In genomic region chr16:69520800-69521602, GRCh38 we compare ENCODE assay signal across 9 cellular contexts. TPM values are rescaled to one million over a fixed set of nuclear protein-coding genes. Genes with fewer than 3 reads are reported as not detected.
DNase-seq lines count a peak whose midpoint lies in the region; ATAC-seq lines count a peak whose summit lies in the region.
"Had no signal": no experiment of that assay in that cellular context is flagged by ENCODE, and none has a peak within 500 bp of the region (broad histone marks: within the 10 kb centered on the region; RNA-seq: fewer than 3 reads in every experiment).

No MANE protein-coding gene starts in this region.

- H3K27me3 Mint-ChIP-seq in activated CD4-positive, alpha-beta T cell treated with anti-CD3 and anti-CD28 coated beads, Interleukin-2, amount 10 ng/mL, durations not matched to agents 7 days and 5 days: no peaks in the 10 kb centered on the region
- H3K27me3 Mint-ChIP-seq in activated naive CD8-positive, alpha-beta T cell: no peaks in the 10 kb centered on the region

- H3K27ac Mint-ChIP-seq in activated CD4-positive, alpha-beta T cell treated with anti-CD3 and anti-CD28 coated beads, Interleukin-2, amount 10 ng/mL, durations not matched to agents 7 days and 5 days: peak overlapping the region; percentile 50
- peak overlapping the region; percentile 85 for H3K27ac Mint-ChIP-seq in activated naive CD8-positive, alpha-beta T cell

- no peak overlapping the region for H3K4me3 Mint-ChIP-seq in activated CD4-positive, alpha-beta T cell treated with anti-CD3 and anti-CD28 coated beads, Interleukin-2, amount 10 ng/mL, durations not matched to agents 7 days and 5 days
- H3K4me3 Mint-ChIP-seq in activated naive CD8-positive, alpha-beta T cell: peak overlapping the region; percentile 38
- H3K4me3 Mint-ChIP-seq: brain had no signal

- POLR2A ChIA-PET in activated CD4-positive, alpha-beta T cell treated with anti-CD3 and anti-CD28 coated beads, Interleukin-2, amount 10 ng/mL, durations not matched to agents 7 days and 5 days (lab: Charles Lee): interaction anchor here (0.5 to 0.6 kb wide), 3 partner anchors 18 to 309 kb away, joined by 3 to 8 read pairs (median 5); no protein-coding TSS in a partner anchor

- CTCF ChIA-PET in activated CD4-positive, alpha-beta T cell treated with anti-CD3 and anti-CD28 coated beads, Interleukin-2, amount 10 ng/mL, durations not matched to agents 7 days and 5 days (lab: Charles Lee): interaction anchor here (0.6 to 1.4 kb wide), 6 partner anchors 9 to 125 kb away, joined by 3 to 4 read pairs (median 4); no protein-coding TSS in a partner anchor

- peak; percentile 26 for DNase-seq in activated CD4-positive, alpha-beta T cell treated with anti-CD3 and anti-CD28 coated beads, Interleukin-2, amount 10 ng/mL, durations not matched to agents 7 days and 5 days
- DNase-seq in activated CD4-positive, alpha-beta T cell treated with anti-CD3 and anti-CD28 coated beads for 4 hours: no peak
- peak; percentile 22 to 27 for DNase-seq in stimulated activated CD8-positive, alpha-beta memory T cell treated with anti-CD3 and anti-CD28 coated beads, Interleukin-2, amount 100 ng/mL, for 48 hours (ENCODE audit: low read depth in 2 of 2)
- DNase-seq in DMS 273 (lab: John Stamatoyannopoulos, UW; ENCODE audit: unreplicated experiment) (no peak), AML-193 (lab: John Stamatoyannopoulos, UW) (no peak), globus pallidus (ENCODE audit: low spot score) (no peak)

- peak; percentile 73 for ATAC-seq in HG03135 (IDR thresholded peaks at IDR 0.05; ENCODE audit: unreplicated experiment)

- peaks cover 19% of the 10 kb centered on the region for H3K4me1 Mint-ChIP-seq in activated CD4-positive, alpha-beta T cell treated with anti-CD3 and anti-CD28 coated beads, Interleukin-2, amount 10 ng/mL, durations not matched to agents 7 days and 5 days
- H3K4me1 Mint-ChIP-seq in activated naive CD8-positive, alpha-beta T cell (ENCODE audit: low read depth): peaks cover 16% of the 10 kb centered on the region

- H3K9me3 Mint-ChIP-seq in activated CD4-positive, alpha-beta T cell treated with anti-CD3 and anti-CD28 coated beads, Interleukin-2, amount 10 ng/mL, durations not matched to agents 7 days and 5 days: peaks cover 3% of the 10 kb centered on the region
- H3K9me3 Mint-ChIP-seq in activated naive CD8-positive, alpha-beta T cell (ENCODE audit: low read depth): no peaks in the 10 kb centered on the region

- no peaks in the 10 kb centered on the region for H3K36me3 Mint-ChIP-seq in activated CD4-positive, alpha-beta T cell treated with anti-CD3 and anti-CD28 coated beads, Interleukin-2, amount 10 ng/mL, durations not matched to agents 7 days and 5 days (ENCODE audit: low read depth)
- no peaks in the 10 kb centered on the region for H3K36me3 Mint-ChIP-seq in activated naive CD8-positive, alpha-beta T cell
- H3K36me3 Mint-ChIP-seq: brain had no signal

RNA-seq across cellular contexts. Expression of gene NFAT5, which starts 44.8 kb away (rescaled TPM):
- total RNA-seq in activated CD4-positive, alpha-beta T cell treated with anti-CD3 and anti-CD28 coated beads, Interleukin-2, amount 10 ng/mL, durations not matched to agents 7 days and 5 days: 10 to 100 TPM; 18.5 to 19.5 TPM

Comparison
In these comparisons a context has a peak if more than half of its experiments do, and no peak if none do; other contexts are left out.
1. DNase-seq: peak in activated CD4-positive, alpha-beta T cell treated with anti-CD3 and anti-CD28 coated beads, Interleukin-2, amount 10 ng/mL, durations not matched to agents 7 days and 5 days (single experiment) and stimulated activated CD8-positive, alpha-beta memory T cell treated with anti-CD3 and anti-CD28 coated beads, Interleukin-2, amount 100 ng/mL, for 48 hours (2 of 2); none in activated CD4-positive, alpha-beta T cell treated with anti-CD3 and anti-CD28 coated beads for 4 hours (0 of 2), DMS 273 (single experiment), AML-193 (0 of 2) and globus pallidus (single experiment).